ENCODE assay signal across 18 cellular contexts in the genomic region with DNA sequence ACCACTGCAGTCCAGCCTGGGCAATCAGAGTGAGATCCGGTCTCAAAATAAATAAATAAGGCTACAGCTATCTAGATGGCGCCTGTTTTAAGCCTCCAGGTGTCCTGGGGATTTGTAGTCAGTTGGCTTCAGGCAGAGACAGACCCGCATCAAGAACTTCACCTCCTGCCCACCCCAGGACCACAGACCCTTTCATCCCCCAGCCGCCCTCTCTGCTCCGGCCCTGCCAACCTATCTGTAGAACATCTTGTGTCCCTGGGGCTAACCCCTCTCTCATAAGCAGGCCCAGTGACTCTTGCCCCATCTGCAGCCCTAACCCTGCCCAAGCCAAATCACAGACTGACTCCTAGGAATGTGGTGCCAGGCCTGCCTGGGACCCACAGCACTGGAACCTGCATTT. TPM values are rescaled to one million over a fixed set of nuclear protein-coding genes. Genes with fewer than 3 reads are reported as not detected.
DNase-seq lines count a peak whose midpoint lies in the region; ATAC-seq and TF ChIP-seq lines count a peak whose summit lies in the region.
"Had no signal": no experiment of that assay in that cellular context is flagged by ENCODE, and none has a peak within 500 bp of the region (broad histone marks: within the 10 kb centered on the region; RNA-seq: fewer than 3 reads in every experiment).

No MANE protein-coding gene starts in this region.

- H3K9me3 ChIP-seq in heart left ventricle = no peaks in the 10 kb centered on the region
- H3K9me3 ChIP-seq: A549, BE2C, HAP-1 had no signal

- H3K27ac ChIP-seq in heart left ventricle = no peak overlapping the region
- H3K27ac ChIP-seq: A549, C4-2B had no signal

- no peaks in the 10 kb centered on the region for H3K27me3 Mint-ChIP-seq in activated T-helper 17 cell treated with anti-CD3 and anti-CD28 coated beads, Interleukin-2, amount 50 U/mL, for 72 hours
- H3K27me3 Mint-ChIP-seq in natural killer cell (ENCODE audit: low read depth in 2 of 2) = no peaks in the 10 kb centered on the region
- H3K27me3 Mint-ChIP-seq: CD4-positive, alpha-beta memory T cell had no signal

- H3K27ac Mint-ChIP-seq in activated T-helper 17 cell treated with anti-CD3 and anti-CD28 coated beads, Interleukin-2, amount 50 U/mL, for 72 hours = peak overlapping the region; percentile 28
- H3K27ac Mint-ChIP-seq in natural killer cell = peak overlapping the region in 1 of 2 donors; percentile 63
- H3K27ac Mint-ChIP-seq: GM23338 had no signal

- H3K4me1 Mint-ChIP-seq in activated T-helper 17 cell treated with anti-CD3 and anti-CD28 coated beads, Interleukin-2, amount 50 U/mL, for 72 hours = no peaks in the 10 kb centered on the region
- H3K4me1 Mint-ChIP-seq in natural killer cell = peaks cover 10 to 20% of the 10 kb centered on the region in 2 donors

- WGBS in heart left ventricle, 4 donors = 96 to 100% (median 98%) methylated on average over 5 of the region's 5 CpGs

- no peaks in the 10 kb centered on the region for H3K4me1 ChIP-seq in heart left ventricle
- H3K4me1 ChIP-seq: A549, BE2C, HAP-1 had no signal

- TF ChIP-seq POLR2A in heart left ventricle (IDR thresholded peaks at IDR 0.05) = no peak

- intact Hi-C loops in Right ventricle myocardium superior (cut with DNase I) (no loop called here), heart left ventricle (cut with DNase I) (no loop called here), posterior vena cava (cut with DNase I) (no loop called here), natural killer cell (cut with micrococcal nuclease) (no loop called here)

- H3K9me3 Mint-ChIP-seq in activated T-helper 17 cell treated with anti-CD3 and anti-CD28 coated beads, Interleukin-2, amount 50 U/mL, for 72 hours = no peaks in the 10 kb centered on the region
- H3K9me3 Mint-ChIP-seq in natural killer cell = no peaks in the 10 kb centered on the region
- H3K9me3 Mint-ChIP-seq: CD4-positive, alpha-beta memory T cell; GM23338 had no signal

- peaks cover 0 to 100% (median 89%) of the 10 kb centered on the region in 9 donors for H3K36me3 ChIP-seq in heart left ventricle

- H3K4me3 ChIP-seq in heart left ventricle = no peak overlapping the region
- H3K4me3 ChIP-seq: A549, GM23338, HAP-1 had no signal

- H3K4me3 Mint-ChIP-seq in activated T-helper 17 cell treated with anti-CD3 and anti-CD28 coated beads, Interleukin-2, amount 50 U/mL, for 72 hours = no peak overlapping the region
- H3K4me3 Mint-ChIP-seq in natural killer cell = no peak overlapping the region
- H3K4me3 Mint-ChIP-seq: CD4-positive, alpha-beta memory T cell; GM23338 had no signal

- peaks cover 98% of the 10 kb centered on the region for H3K36me3 Mint-ChIP-seq in activated T-helper 17 cell treated with anti-CD3 and anti-CD28 coated beads, Interleukin-2, amount 50 U/mL, for 72 hours (ENCODE audit: low read depth)
- no peaks in the 10 kb centered on the region for H3K36me3 Mint-ChIP-seq in natural killer cell

- peak; percentile 4 for DNase-seq in Right ventricle myocardium superior
- no peak for DNase-seq in heart left ventricle
- peak; percentile 50 for DNase-seq in posterior vena cava (ENCODE audit: low spot score)
- no peak for DNase-seq in activated CD4-positive, alpha-beta T cell treated with anti-CD3 and anti-CD28 coated beads for 48 hours
- no peak for DNase-seq in natural killer cell
- DNase-seq: BE2C; CD4-positive, alpha-beta memory T cell; COR-L47; DMS153; DMS79 treated with DMSO at 0.1 percent for 48 hours; EL; GDM1 had no signal

- TF ChIP-seq CTCF in heart left ventricle (IDR thresholded peaks at IDR 0.05) (no peak), natural killer cell (IDR thresholded peaks at IDR 0.05) (no peak)

- no peaks in the 10 kb centered on the region for H3K27me3 ChIP-seq in heart left ventricle
- H3K27me3 ChIP-seq: BE2C had no signal

- ATAC-seq in Right ventricle myocardium superior (ENCODE audit: poor library complexity) (no peak), heart left ventricle (no peak), HG03175 (IDR thresholded peaks at IDR 0.05; ENCODE audit: unreplicated experiment) (no peak), natural killer cell (no peak)
- no peak for ATAC-seq in activated T-helper 17 cell treated with anti-CD3 and anti-CD28 coated beads, Interleukin-2, amount 50 U/mL, for 72 hours (replicated peaks)
- ATAC-seq: A549, GM23338 had no signal

RNA-seq across cellular contexts. Expression of a gene that starts 17.9 kb away (rescaled TPM):
- total RNA-seq in Right ventricle myocardium superior (32.2 TPM), heart left ventricle (10 to 100 TPM; 20.9 to 67.7 (median 33.1) TPM), posterior vena cava (100 to 1,000 TPM in 1 of 2 donors, 10 to 100 TPM in 1; 64.8 to 117 TPM), natural killer cell (10 to 100 TPM; 54.0 to 82.0 (median 62.7) TPM)
- polyA plus RNA-seq in heart left ventricle = 10 to 100 TPM in 1 of 2 donors, 1 to 10 TPM in 1; 8.4 to 84.4 TPM
- total RNA-seq in activated T-helper 17 cell treated with anti-CD3 and anti-CD28 coated beads, Interleukin-2, amount 50 U/mL, for 72 hours = 10 to 100 TPM; 54.2 to 95.7 TPM

Comparison
In these comparisons a context has a peak if more than half of its experiments do, and no peak if none do; other contexts are left out.
1. DNase-seq: peak in Right ventricle myocardium superior (single experiment) and posterior vena cava (single experiment); none in heart left ventricle (0 of 5), activated CD4-positive, alpha-beta T cell treated with anti-CD3 and anti-CD28 coated beads for 48 hours (single experiment) and natural killer cell (single experiment).